In the genomic region with DNA sequence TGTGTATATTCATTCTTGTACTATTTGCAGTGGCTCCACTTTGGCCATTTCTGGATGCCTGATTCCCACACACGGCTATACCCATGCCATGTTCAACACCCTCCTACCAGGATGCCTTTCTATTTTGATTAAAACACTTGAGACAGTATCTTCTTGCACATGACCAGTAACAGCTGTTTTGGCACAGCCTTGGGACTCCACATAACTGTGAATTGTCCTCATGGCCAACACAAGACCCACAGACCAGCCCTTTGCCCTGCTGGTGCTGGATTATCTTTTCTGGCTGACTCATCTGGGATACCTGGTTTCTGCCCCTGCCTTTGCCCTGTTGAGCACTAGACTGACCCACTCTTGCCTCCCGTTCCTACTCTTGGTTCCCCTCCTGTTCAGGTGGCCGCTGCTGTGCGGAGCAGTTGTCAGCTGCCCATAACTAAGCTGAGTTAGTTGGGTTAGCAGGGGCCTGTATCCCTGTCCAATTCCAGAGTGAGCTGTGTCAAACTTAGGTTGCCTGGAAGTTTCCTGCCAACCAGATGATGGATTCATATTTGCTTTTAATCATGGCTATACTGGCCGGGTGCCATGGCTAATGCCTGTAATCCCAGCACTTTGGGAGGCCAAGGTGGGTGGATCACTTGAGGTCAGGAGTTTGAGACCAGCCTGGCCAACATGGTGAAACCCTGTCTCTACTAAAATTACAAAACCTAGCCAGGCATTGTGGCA, we compare ENCODE assay signal across 20 cellular contexts. TPM values are rescaled to one million over a fixed set of nuclear protein-coding genes. Genes with fewer than 3 reads are reported as not detected.
DNase-seq lines count a peak whose midpoint lies in the region; ATAC-seq and TF ChIP-seq lines count a peak whose summit lies in the region.
"Had no signal": no experiment of that assay in that cellular context is flagged by ENCODE, and none has a peak within 500 bp of the region (broad histone marks: within the 10 kb centered on the region; RNA-seq: fewer than 3 reads in every experiment).

No MANE protein-coding gene starts in this region.

- H3K14ac ChIP-seq in mesenchymal stem cell (ENCODE audit: low read length in 2 of 2): no peak overlapping the region

- no peak overlapping the region for H3K9ac ChIP-seq in mesenchymal stem cell (ENCODE audit: low read length)

- no peaks in the 10 kb centered on the region for H3K27me3 Mint-ChIP-seq in dendritic cell treated with granulocyte-macrophage colony-stimulating factor and Interleukin-4, amounts not matched to agents 40 ng/mL and 50 ng/mL, for 4 days
- peaks cover 2% of the 10 kb centered on the region for H3K27me3 Mint-ChIP-seq in endothelial cell (ENCODE audit: unreplicated experiment)

- H3K4me3 ChIP-seq in mesenchymal stem cell (ENCODE audit: insufficient read depth in 1 of 2, low read depth in 1 of 2, low read length in 2 of 2) (no peak overlapping the region), aorta (ENCODE audit: low read length in 2 of 2) (no peak overlapping the region)
- H3K4me3 ChIP-seq: lung had no signal

- no peak for TF ChIP-seq CTCF in endothelial cell (IDR thresholded peaks at IDR 0.05; ENCODE audit: unreplicated experiment)

- no peak overlapping the region for H3K4me2 ChIP-seq in mesenchymal stem cell (ENCODE audit: low read length, poor library complexity, severe bottlenecking)

- peak overlapping the region; percentile 20 for H2AK5ac ChIP-seq in mesenchymal stem cell (ENCODE audit: low read length, severe bottlenecking)

- no peak overlapping the region for H3K23ac ChIP-seq in mesenchymal stem cell (ENCODE audit: low read length in 2 of 2)

- H3K27me3 ChIP-seq in mesenchymal stem cell (ENCODE audit: control insufficient read depth in 1 of 2, insufficient read depth in 1 of 2, low read length in 2 of 2): peaks cover 0 to 3% of the 10 kb centered on the region in 2 experiments
- no peaks in the 10 kb centered on the region for H3K27me3 ChIP-seq in aorta (ENCODE audit: control insufficient read depth in 1 of 2, insufficient read depth in 2 of 2, low read length in 1 of 2)
- H3K27me3 ChIP-seq: BE2C had no signal

- peak overlapping the region; percentile 70 for H4K91ac ChIP-seq in mesenchymal stem cell (ENCODE audit: low read length)

- H3K79me1 ChIP-seq in mesenchymal stem cell (replicated peaks; ENCODE audit: low read length, poor library complexity, severe bottlenecking): no peaks in the 10 kb centered on the region

- peaks cover 5% of the 10 kb centered on the region for H3K4me1 ChIP-seq in mesenchymal stem cell (ENCODE audit: control insufficient read depth, insufficient read depth, low read depth, low read length)
- no peaks in the 10 kb centered on the region for H3K4me1 ChIP-seq in aorta (ENCODE audit: control insufficient read depth in 1 of 2, insufficient read depth in 2 of 2, low read length in 2 of 2)
- H3K4me1 ChIP-seq: BE2C had no signal

- H2BK120ac ChIP-seq in mesenchymal stem cell (ENCODE audit: low read depth, low read length): no peak overlapping the region

- H4K8ac ChIP-seq in mesenchymal stem cell (ENCODE audit: low read length): no peak overlapping the region

- DNase-seq in Right ventricle myocardium inferior (ENCODE audit: missing footprints) (no peak), cardiac septum (ENCODE audit: low spot score) (no peak), mesenchymal stem cell (peak; percentile 19), endothelial cell (ENCODE audit: low spot score) (no peak), aorta (no peak), glomerular visceral epithelial cell (ENCODE audit: extremely low spot score) (no peak), NCI-H345 (lab: John Stamatoyannopoulos, UW) (no peak)
- DNase-seq: activated CD4-positive, alpha-beta memory T cell treated with anti-CD3 and anti-CD28 coated beads, Interleukin-2, amount 10 ng/mL, durations not matched to agents 7 days and 5 days; activated naive CD4-positive, alpha-beta T cell; activated T-cell treated with anti-CD3 and anti-CD28 coated beads, Interleukin-2, amount 50 U/mL, for 24 hours; BE2C; caudate nucleus; foreskin fibroblast; hypothalamus; Kasumi-1; NCI-H1092 treated with DMSO at 0.1 percent for 48 hours; NCI-H510A; NK-92 treated with Interleukin-12 subunit alpha and Interleukin-12 subunit beta, amount 100 ng/mL, for 24 hours had no signal

- H3K18ac ChIP-seq in mesenchymal stem cell (ENCODE audit: low read depth in 1 of 2, low read length in 2 of 2): no peak overlapping the region

- no peaks in the 10 kb centered on the region for H3K36me3 Mint-ChIP-seq in dendritic cell treated with granulocyte-macrophage colony-stimulating factor and Interleukin-4, amounts not matched to agents 40 ng/mL and 50 ng/mL, for 4 days (ENCODE audit: low read depth)
- no peaks in the 10 kb centered on the region for H3K36me3 Mint-ChIP-seq in endothelial cell (ENCODE audit: low read depth, unreplicated experiment)

- no peak overlapping the region for H3K4me3 Mint-ChIP-seq in dendritic cell treated with granulocyte-macrophage colony-stimulating factor and Interleukin-4, amounts not matched to agents 40 ng/mL and 50 ng/mL, for 4 days
- no peak overlapping the region for H3K4me3 Mint-ChIP-seq in endothelial cell (ENCODE audit: unreplicated experiment)
- H3K4me3 Mint-ChIP-seq: activated CD4-positive, alpha-beta memory T cell treated with anti-CD3 and anti-CD28 coated beads, Interleukin-2, amount 10 ng/mL, durations not matched to agents 7 days and 5 days; activated T-cell treated with anti-CD3 and anti-CD28 coated beads, Interleukin-2, amount 50 U/mL, for 24 hours had no signal

- peaks cover 8% of the 10 kb centered on the region for H3K9me3 Mint-ChIP-seq in dendritic cell treated with granulocyte-macrophage colony-stimulating factor and Interleukin-4, amounts not matched to agents 40 ng/mL and 50 ng/mL, for 4 days
- no peaks in the 10 kb centered on the region for H3K9me3 Mint-ChIP-seq in endothelial cell (ENCODE audit: unreplicated experiment)
- H3K9me3 Mint-ChIP-seq: activated T-cell treated with anti-CD3 and anti-CD28 coated beads, Interleukin-2, amount 50 U/mL, for 24 hours had no signal

- peaks cover 16% of the 10 kb centered on the region for H3K4me1 Mint-ChIP-seq in dendritic cell treated with granulocyte-macrophage colony-stimulating factor and Interleukin-4, amounts not matched to agents 40 ng/mL and 50 ng/mL, for 4 days (ENCODE audit: low read depth)
- no peaks in the 10 kb centered on the region for H3K4me1 Mint-ChIP-seq in endothelial cell (ENCODE audit: unreplicated experiment)

- intact Hi-C loops in Right ventricle myocardium inferior (cut with DNase I): no loop called here
- intact Hi-C loops in cardiac septum (cut with DNase I): no loop called here
- intact Hi-C loops in dendritic cell treated with granulocyte-macrophage colony-stimulating factor and Interleukin-4, amounts not matched to agents 40 ng/mL and 50 ng/mL, for 4 days (cut with micrococcal nuclease): no loop called here
- intact Hi-C loops in aorta (cut with DNase I): no loop called here

- peak overlapping the region; percentile 58 for H2AFZ ChIP-seq in mesenchymal stem cell (ENCODE audit: low read depth, low read length)

- H3K27ac ChIP-seq in mesenchymal stem cell (ENCODE audit: low read length, poor library complexity, severe bottlenecking) (no peak overlapping the region), aorta (ENCODE audit: low read depth in 1 of 2, low read length in 2 of 2) (no peak overlapping the region)

- no peak overlapping the region for H2BK15ac ChIP-seq in mesenchymal stem cell (ENCODE audit: low read depth, poor library complexity, severe bottlenecking)

- H2BK12ac ChIP-seq in mesenchymal stem cell (ENCODE audit: low read length in 2 of 2): peak overlapping the region in 1 of 2 experiments; percentile 65

- WGBS in mesenchymal stem cell: 95% methylated on average over 5 of the region's 5 CpGs
- 67 to 71% methylated on average over 5 of the region's 5 CpGs for WGBS in aorta, 2 donors

- H3K36me3 ChIP-seq in mesenchymal stem cell (ENCODE audit: control insufficient read depth in 1 of 2, insufficient read depth in 2 of 2, low read depth in 1 of 2, low read length in 2 of 2) (no peaks in the 10 kb centered on the region), aorta (ENCODE audit: control insufficient read depth in 1 of 2, insufficient read depth in 2 of 2, low read length in 1 of 2) (no peaks in the 10 kb centered on the region)
- H3K36me3 ChIP-seq: BE2C had no signal

- H3K27ac Mint-ChIP-seq in dendritic cell treated with granulocyte-macrophage colony-stimulating factor and Interleukin-4, amounts not matched to agents 40 ng/mL and 50 ng/mL, for 4 days: peak overlapping the region; percentile 64
- no peak overlapping the region for H3K27ac Mint-ChIP-seq in endothelial cell (ENCODE audit: unreplicated experiment)
- H3K27ac Mint-ChIP-seq: activated CD4-positive, alpha-beta memory T cell treated with anti-CD3 and anti-CD28 coated beads, Interleukin-2, amount 10 ng/mL, durations not matched to agents 7 days and 5 days; activated T-cell treated with anti-CD3 and anti-CD28 coated beads, Interleukin-2, amount 50 U/mL, for 24 hours had no signal

- H3K4ac ChIP-seq in mesenchymal stem cell (ENCODE audit: low read depth in 1 of 2, low read length in 2 of 2): no peak overlapping the region

- no peaks in the 10 kb centered on the region for H3K9me3 ChIP-seq in mesenchymal stem cell (ENCODE audit: control insufficient read depth, low read length)
- H3K9me3 ChIP-seq in aorta (ENCODE audit: control insufficient read depth, low read length): no peaks in the 10 kb centered on the region
- H3K9me3 ChIP-seq: BE2C had no signal

- ATAC-seq in Right ventricle myocardium inferior (peak; percentile 91), aorta (ENCODE audit: low FRiP score) (no peak)

- no peak overlapping the region for H2BK5ac ChIP-seq in mesenchymal stem cell (ENCODE audit: low read depth, low read length, poor library complexity, severe bottlenecking)

RNA-seq across cellular contexts. Expression of gene EYA3, which starts 10.8 kb away (rescaled TPM):
- 18.3 TPM for total RNA-seq in Right ventricle myocardium inferior
- total RNA-seq in cardiac septum: 15.9 TPM
- polyA plus RNA-seq in mesenchymal stem cell (2013, experiment 1 of 2): 11.4 TPM
- 10.9 TPM for polyA plus RNA-seq in mesenchymal stem cell (2013, experiment 2 of 2)
- total RNA-seq in endothelial cell (ENCODE audit: unreplicated experiment): 20.7 TPM
- 10 to 100 TPM; 20.9 to 25.3 TPM for total RNA-seq in aorta
- polyA plus RNA-seq in aorta: 1 to 10 TPM; 3.4 to 5.0 TPM
